33 cellular contexts compared by ENCODE assay signal in genomic region chrX:11698747-11699146, GRCh38. TPM values are rescaled to one million over a fixed set of nuclear protein-coding genes. Genes with fewer than 3 reads are reported as not detected.
"Had no signal": no experiment of that assay in that cellular context is flagged by ENCODE, and none has a peak within 500 bp of the region (broad histone marks: within the 10 kb centered on the region; RNA-seq: fewer than 3 reads in every experiment).

No MANE protein-coding gene starts in this region.

- H3K4me2 ChIP-seq: smooth muscle cell had no signal

- H3K9me3 Mint-ChIP-seq: activated CD4-positive, alpha-beta memory T cell treated with anti-CD3 and anti-CD28 coated beads, Interleukin-2, amount 10 ng/mL, durations not matched to agents 7 days and 5 days; activated CD4-positive, alpha-beta T cell treated with anti-CD3 and anti-CD28 coated beads, Interleukin-2, amount 10 ng/mL, durations not matched to agents 24 days and 14 days; activated naive CD4-positive, alpha-beta T cell treated with anti-CD3 and anti-CD28 coated beads, Interleukin-2, amount 10 ng/mL, durations not matched to agents 7 days and 5 days; activated naive CD8-positive, alpha-beta T cell treated with anti-CD3 and anti-CD28 coated beads, Interleukin-2, amount 10 ng/mL, durations not matched to agents 7 days and 5 days; activated T-cell treated with anti-CD3 and anti-CD28 coated beads, Interleukin-2, amount 50 U/mL, for 24 hours; central memory CD8-positive, alpha-beta T cell; stimulated activated memory B cell treated with anti-CD40 and anti-IgM and Interleukin-4, amounts not matched to agents 10 μg/mL and 1 μg/mL and 100 μg/mL, for 72 hours; stimulated activated naive CD8-positive, alpha-beta T cell treated with anti-CD3 and anti-CD28 coated beads, Interleukin-15, amount 100 ng/mL, for 72 hours; type B pancreatic cell had no signal

- H3K9me3 ChIP-seq: esophagus muscularis mucosa, neutrophil, ovary had no signal

- H3K27me3 ChIP-seq: neutrophil, ovary had no signal

- H3K27ac Mint-ChIP-seq: activated CD4-positive, alpha-beta memory T cell treated with anti-CD3 and anti-CD28 coated beads, Interleukin-2, amount 10 ng/mL, durations not matched to agents 7 days and 5 days; activated CD4-positive, alpha-beta T cell treated with anti-CD3 and anti-CD28 coated beads, Interleukin-2, amount 10 ng/mL, durations not matched to agents 24 days and 14 days; activated naive CD4-positive, alpha-beta T cell treated with anti-CD3 and anti-CD28 coated beads, Interleukin-2, amount 10 ng/mL, durations not matched to agents 7 days and 5 days; activated naive CD8-positive, alpha-beta T cell treated with anti-CD3 and anti-CD28 coated beads, Interleukin-2, amount 10 ng/mL, durations not matched to agents 7 days and 5 days; activated T-cell treated with anti-CD3 and anti-CD28 coated beads, Interleukin-2, amount 50 U/mL, for 24 hours; nephron progenitor cell; progenitor cell of endocrine pancreas; stimulated activated memory B cell treated with anti-CD40 and anti-IgM and Interleukin-4, amounts not matched to agents 10 μg/mL and 1 μg/mL and 100 μg/mL, for 72 hours; stimulated activated naive CD8-positive, alpha-beta T cell treated with anti-CD3 and anti-CD28 coated beads, Interleukin-15, amount 100 ng/mL, for 72 hours; T-helper 17 cell; type B pancreatic cell had no signal

- H3K4me3 Mint-ChIP-seq: activated CD4-positive, alpha-beta memory T cell treated with anti-CD3 and anti-CD28 coated beads, Interleukin-2, amount 10 ng/mL, durations not matched to agents 7 days and 5 days; activated CD4-positive, alpha-beta T cell treated with anti-CD3 and anti-CD28 coated beads, Interleukin-2, amount 10 ng/mL, durations not matched to agents 24 days and 14 days; activated naive CD4-positive, alpha-beta T cell treated with anti-CD3 and anti-CD28 coated beads, Interleukin-2, amount 10 ng/mL, durations not matched to agents 7 days and 5 days; activated naive CD8-positive, alpha-beta T cell treated with anti-CD3 and anti-CD28 coated beads, Interleukin-2, amount 10 ng/mL, durations not matched to agents 7 days and 5 days; activated T-cell treated with anti-CD3 and anti-CD28 coated beads, Interleukin-2, amount 50 U/mL, for 24 hours; central memory CD8-positive, alpha-beta T cell; nephron progenitor cell; stimulated activated memory B cell treated with anti-CD40 and anti-IgM and Interleukin-4, amounts not matched to agents 10 μg/mL and 1 μg/mL and 100 μg/mL, for 72 hours; stimulated activated naive CD8-positive, alpha-beta T cell treated with anti-CD3 and anti-CD28 coated beads, Interleukin-15, amount 100 ng/mL, for 72 hours; T-helper 17 cell; type B pancreatic cell had no signal

- H3K4me3 ChIP-seq: esophagus muscularis mucosa, lung, ovary, smooth muscle cell had no signal

- H3K4me1 ChIP-seq: esophagus muscularis mucosa had no signal

- H3K4me1 Mint-ChIP-seq: activated CD4-positive, alpha-beta memory T cell treated with anti-CD3 and anti-CD28 coated beads, Interleukin-2, amount 10 ng/mL, durations not matched to agents 7 days and 5 days; activated CD4-positive, alpha-beta T cell treated with anti-CD3 and anti-CD28 coated beads, Interleukin-2, amount 10 ng/mL, durations not matched to agents 24 days and 14 days; activated naive CD4-positive, alpha-beta T cell treated with anti-CD3 and anti-CD28 coated beads, Interleukin-2, amount 10 ng/mL, durations not matched to agents 7 days and 5 days; activated naive CD8-positive, alpha-beta T cell treated with anti-CD3 and anti-CD28 coated beads, Interleukin-2, amount 10 ng/mL, durations not matched to agents 7 days and 5 days; central memory CD8-positive, alpha-beta T cell; nephron progenitor cell; stimulated activated memory B cell treated with anti-CD40 and anti-IgM and Interleukin-4, amounts not matched to agents 10 μg/mL and 1 μg/mL and 100 μg/mL, for 72 hours; stimulated activated naive CD8-positive, alpha-beta T cell treated with anti-CD3 and anti-CD28 coated beads, Interleukin-15, amount 100 ng/mL, for 72 hours; T-helper 17 cell had no signal

- H3K36me3 ChIP-seq: esophagus muscularis mucosa, neutrophil, ovary, WERI-Rb-1 had no signal

- H3K27me3 Mint-ChIP-seq: activated CD4-positive, alpha-beta T cell treated with anti-CD3 and anti-CD28 coated beads, Interleukin-2, amount 10 ng/mL, durations not matched to agents 24 days and 14 days; type B pancreatic cell had no signal

- ATAC-seq: activated CD4-positive, CD25-positive, alpha-beta regulatory T cell treated with anti-CD3 and anti-CD28 coated beads, Interleukin-2, amount 50 U/mL, for 24 hours; left lobe of liver; stimulated activated memory B cell treated with anti-CD40 and anti-IgM and Interleukin-4, amounts not matched to agents 10 μg/mL and 1 μg/mL and 100 μg/mL, for 72 hours; stimulated activated naive CD8-positive, alpha-beta T cell treated with anti-CD3 and anti-CD28 coated beads, Interleukin-15, amount 100 ng/mL, for 72 hours; T-helper 17 cell had no signal

- H3K27ac ChIP-seq: esophagus muscularis mucosa, neutrophil, WERI-Rb-1 had no signal

- DNase-seq: activated CD4-positive, alpha-beta memory T cell treated with anti-CD3 and anti-CD28 coated beads, Interleukin-2, amount 10 ng/mL, durations not matched to agents 7 days and 5 days; activated CD4-positive, alpha-beta T cell treated with anti-CD3 and anti-CD28 coated beads, Interleukin-2, amount 10 ng/mL, durations not matched to agents 24 days and 14 days; activated CD8-positive, alpha-beta memory T cell treated with anti-CD3 and anti-CD28 coated beads, Interleukin-2, amount 50 U/mL, for 48 hours; activated gamma-delta T cell; activated naive CD4-positive, alpha-beta T cell treated with anti-CD3 and anti-CD28 coated beads, Interleukin-2, amount 10 ng/mL, durations not matched to agents 7 days and 5 days; activated naive CD8-positive, alpha-beta T cell treated with anti-CD3 and anti-CD28 coated beads, Interleukin-2, amount 10 ng/mL, durations not matched to agents 7 days and 5 days; activated T-cell treated with anti-CD3 and anti-CD28 coated beads, Interleukin-2, amount 50 U/mL, for 24 hours; amniotic stem cell; dermis blood vessel endothelial cell; effector CD4-positive, alpha-beta T cell; head of caudate nucleus; hypothalamus; mesendoderm; nephron progenitor cell; stimulated activated CD4-positive, alpha-beta T cell treated with anti-CD3 and anti-CD28 coated beads, Interleukin-1b, Interleukin-23, amount 100 ng/mL, for 48 hours; stimulated activated CD4-positive, alpha-beta T cell treated with anti-CD3 and anti-CD28 coated beads, Interleukin-4, amount 100 ng/mL, for 4 hours; stimulated activated CD8-positive, alpha-beta memory T cell treated with anti-CD3 and anti-CD28 coated beads, Interleukin-4, amount 100 ng/mL, for 48 hours; stimulated activated naive CD8-positive, alpha-beta T cell treated with anti-CD3 and anti-CD28 coated beads, Interleukin-15, amount 100 ng/mL, for 72 hours; substantia nigra; T-helper 17 cell; T1000; WERI-Rb-1 had no signal

- H3K36me3 Mint-ChIP-seq: activated naive CD4-positive, alpha-beta T cell treated with anti-CD3 and anti-CD28 coated beads, Interleukin-2, amount 10 ng/mL, durations not matched to agents 7 days and 5 days; activated naive CD8-positive, alpha-beta T cell treated with anti-CD3 and anti-CD28 coated beads, Interleukin-2, amount 10 ng/mL, durations not matched to agents 7 days and 5 days; stimulated activated memory B cell treated with anti-CD40 and anti-IgM and Interleukin-4, amounts not matched to agents 10 μg/mL and 1 μg/mL and 100 μg/mL, for 72 hours; type B pancreatic cell had no signal

RNA-seq across cellular contexts. Expression of gene ARHGAP6, which starts 33.0 kb away (rescaled TPM):
- total RNA-seq: activated CD4-positive, alpha-beta memory T cell treated with anti-CD3 and anti-CD28 coated beads, Interleukin-2, amount 10 ng/mL, durations not matched to agents 7 days and 5 days; activated CD4-positive, alpha-beta T cell treated with anti-CD3 and anti-CD28 coated beads, Interleukin-2, amount 10 ng/mL, durations not matched to agents 24 days and 14 days; activated naive CD8-positive, alpha-beta T cell treated with anti-CD3 and anti-CD28 coated beads, Interleukin-2, amount 10 ng/mL, durations not matched to agents 7 days and 5 days had no signal
